21 cellular contexts compared by ENCODE assay signal in the genomic region with DNA sequence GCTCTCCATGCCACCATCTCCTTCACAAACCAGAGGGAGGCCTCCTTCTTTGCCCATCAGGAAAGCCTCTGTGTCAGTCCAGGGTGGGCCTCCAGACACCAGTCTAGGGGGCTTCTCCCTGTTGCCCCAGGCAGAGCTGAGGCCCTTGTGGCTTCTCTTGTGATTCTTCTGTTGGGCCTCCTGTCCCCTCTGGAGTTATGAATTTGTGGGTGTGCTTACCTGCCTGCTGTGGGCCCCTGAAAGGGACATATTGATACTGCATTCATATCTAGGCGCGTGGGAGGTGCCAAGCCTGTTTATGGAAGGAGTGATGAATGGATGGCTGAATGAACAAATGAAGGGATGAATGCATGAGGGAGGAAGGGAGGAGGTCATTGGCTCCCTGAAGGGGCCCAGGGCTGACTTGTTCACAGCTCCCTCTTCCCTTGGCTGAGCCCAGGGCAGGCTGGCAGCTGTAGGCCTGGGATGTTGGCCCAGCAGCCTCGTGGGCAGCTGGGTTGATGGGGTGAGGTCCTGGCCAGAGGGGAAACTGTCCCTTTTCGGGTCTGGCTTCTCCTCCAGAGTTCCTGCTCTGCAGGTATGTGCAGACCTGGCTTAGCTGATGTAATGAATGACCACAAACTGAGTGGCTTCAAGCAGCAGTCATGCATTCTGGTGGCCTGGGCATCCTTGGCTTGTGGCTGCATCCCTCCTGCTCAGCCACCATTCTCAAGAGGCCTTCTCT.
DNase-seq lines count a peak whose midpoint lies in the region; ATAC-seq, FAIRE-seq and TF ChIP-seq lines count a peak whose summit lies in the region.
"Had no signal": no experiment of that assay in that cellular context is flagged by ENCODE, and none has a peak within 500 bp of the region (broad histone marks: within the 10 kb centered on the region; RNA-seq: fewer than 3 reads in every experiment).

No MANE protein-coding gene starts in this region.

- no peak for TF ChIP-seq CTCF in kidney (IDR thresholded peaks at IDR 0.05; ENCODE audit: borderline replicate concordance, extremely low read depth, insufficient read depth)

- no peaks in the 10 kb centered on the region for H3K36me3 ChIP-seq in kidney (ENCODE audit: control insufficient read depth in 1 of 2, insufficient read depth in 2 of 2, low read length in 2 of 2)
- H3K36me3 ChIP-seq: right lobe of liver, thoracic aorta had no signal

- no peaks in the 10 kb centered on the region for H3K9me3 Mint-ChIP-seq in activated CD8-positive, alpha-beta memory T cell treated with anti-CD3 and anti-CD28 coated beads, Interleukin-2, amount 10 ng/mL, durations not matched to agents 7 days and 5 days (ENCODE audit: low read depth)
- H3K9me3 Mint-ChIP-seq: activated B cell treated with CpG ODN at 0.5 μM for 24 hours; CD8-positive, alpha-beta memory T cell had no signal

- H3K27ac Mint-ChIP-seq in activated CD8-positive, alpha-beta memory T cell treated with anti-CD3 and anti-CD28 coated beads, Interleukin-2, amount 10 ng/mL, durations not matched to agents 7 days and 5 days: no peak overlapping the region
- H3K27ac Mint-ChIP-seq: activated B cell treated with CpG ODN at 0.5 μM for 24 hours; CD8-positive, alpha-beta memory T cell; mesothelial cell of epicardium had no signal

- DNase-seq in activated CD8-positive, alpha-beta memory T cell treated with anti-CD3 and anti-CD28 coated beads for 24 hours: peak; percentile 59
- DNase-seq in activated CD8-positive, alpha-beta memory T cell treated with anti-CD3 and anti-CD28 coated beads, Interleukin-2, amount 10 ng/mL, durations not matched to agents 7 days and 5 days: no peak
- DNase-seq in SK-N-DZ (ENCODE audit: low spot score) (peak; percentile 13), kidney (peak; percentile 72), urothelium cell line (ENCODE audit: low spot score) (peak; percentile 6)
- DNase-seq in stimulated activated CD4-positive, alpha-beta T cell treated with anti-CD3 and anti-CD28 coated beads, Interleukin-12 subunit alpha, Interleukin-12 subunit beta, amount 100 ng/mL, for 4 hours: no peak
- no peak for DNase-seq in activated CD4-positive, CD25-positive, alpha-beta regulatory T cell (lab: John Stamatoyannopoulos, UW)
- DNase-seq: activated B cell treated with CpG ODN at 0.5 μM for 24 hours; activated T-cell treated with anti-CD3 and anti-CD28 coated beads, Interleukin-2, amount 50 U/mL, for 48 hours; central memory CD4-positive, alpha-beta T cell; foreskin keratinocyte; NCI-H1105 treated with DMSO at 0.1 percent for 48 hours; NCI-H2171 treated with DMSO at 0.1 percent for 48 hours; right lobe of liver had no signal

- CTCF ChIA-PET in activated CD8-positive, alpha-beta memory T cell treated with anti-CD3 and anti-CD28 coated beads, Interleukin-2, amount 10 ng/mL, durations not matched to agents 7 days and 5 days (lab: Charles Lee): interaction anchor here (1.1 kb wide), 1 partner anchor 10 kb away, joined by 3 read pairs; no protein-coding TSS in a partner anchor

- intact Hi-C loops in kidney (cut with DNase I): no loop called here

- H3K36me3 Mint-ChIP-seq in activated CD8-positive, alpha-beta memory T cell treated with anti-CD3 and anti-CD28 coated beads, Interleukin-2, amount 10 ng/mL, durations not matched to agents 7 days and 5 days: no peaks in the 10 kb centered on the region
- H3K36me3 Mint-ChIP-seq: CD8-positive, alpha-beta memory T cell had no signal

- no peaks in the 10 kb centered on the region for H3K4me1 Mint-ChIP-seq in activated CD8-positive, alpha-beta memory T cell treated with anti-CD3 and anti-CD28 coated beads, Interleukin-2, amount 10 ng/mL, durations not matched to agents 7 days and 5 days
- H3K4me1 Mint-ChIP-seq: activated B cell treated with CpG ODN at 0.5 μM for 24 hours; CD8-positive, alpha-beta memory T cell; mesothelial cell of epicardium; neural crest cell had no signal

- FAIRE-seq in kidney (lab: Jason Lieb, UNC): no peak
- FAIRE-seq in urothelium cell line (lab: Jason Lieb, UNC): peak; percentile 68
- FAIRE-seq: GM12891 had no signal

- no peaks in the 10 kb centered on the region for H3K27me3 Mint-ChIP-seq in activated CD8-positive, alpha-beta memory T cell treated with anti-CD3 and anti-CD28 coated beads, Interleukin-2, amount 10 ng/mL, durations not matched to agents 7 days and 5 days

- H3K4me1 ChIP-seq in kidney (ENCODE audit: control insufficient read depth in 1 of 2, insufficient read depth in 1 of 2, low read depth in 1 of 2, low read length in 2 of 2): peaks cover 0 to 3% of the 10 kb centered on the region in 2 donors
- H3K4me1 ChIP-seq: foreskin keratinocyte, right lobe of liver had no signal

- H3K9ac ChIP-seq in kidney (ENCODE audit: low read length in 2 of 2): no peak overlapping the region

- peaks cover 0 to 14% of the 10 kb centered on the region in 2 donors for H3K9me3 ChIP-seq in kidney (ENCODE audit: control insufficient read depth in 1 of 2, low read length in 2 of 2)
- H3K9me3 ChIP-seq: right lobe of liver had no signal

- no peak overlapping the region for H3K4me3 ChIP-seq in kidney (ENCODE audit: low read length in 2 of 2)
- H3K4me3 ChIP-seq: right lobe of liver, thoracic aorta had no signal

- ATAC-seq in activated CD8-positive, alpha-beta memory T cell treated with anti-CD3 and anti-CD28 coated beads, Interleukin-2, amount 10 ng/mL, durations not matched to agents 7 days and 5 days: no peak
- ATAC-seq in GM18868 (IDR thresholded peaks at IDR 0.05; ENCODE audit: unreplicated experiment): no peak
- ATAC-seq: foreskin keratinocyte, right lobe of liver had no signal

- H3K4me3 Mint-ChIP-seq in activated CD8-positive, alpha-beta memory T cell treated with anti-CD3 and anti-CD28 coated beads, Interleukin-2, amount 10 ng/mL, durations not matched to agents 7 days and 5 days: no peak overlapping the region
- H3K4me3 Mint-ChIP-seq: activated B cell treated with CpG ODN at 0.5 μM for 24 hours; CD8-positive, alpha-beta memory T cell; mesothelial cell of epicardium; neural crest cell had no signal

- H3K27ac ChIP-seq in kidney (ENCODE audit: low read depth in 2 of 2, low read length in 2 of 2): no peak overlapping the region
- H3K27ac ChIP-seq: foreskin keratinocyte, HL-60, right lobe of liver, thoracic aorta had no signal

Comparison
In these comparisons a context has a peak if more than half of its experiments do, and no peak if none do; other contexts are left out.
1. DNase-seq: peak in activated CD8-positive, alpha-beta memory T cell treated with anti-CD3 and anti-CD28 coated beads for 24 hours (single experiment), SK-N-DZ (single experiment), kidney (single experiment) and urothelium cell line (single experiment); none in activated CD8-positive, alpha-beta memory T cell treated with anti-CD3 and anti-CD28 coated beads, Interleukin-2, amount 10 ng/mL, durations not matched to agents 7 days and 5 days (single experiment), stimulated activated CD4-positive, alpha-beta T cell treated with anti-CD3 and anti-CD28 coated beads, Interleukin-12 subunit alpha, Interleukin-12 subunit beta, amount 100 ng/mL, for 4 hours (single experiment) and activated CD4-positive, CD25-positive, alpha-beta regulatory T cell (0 of 4).